8 cellular contexts compared by ENCODE assay signal in genomic region chr4:42396361-42397255, GRCh38. TPM values are rescaled to one million over a fixed set of nuclear protein-coding genes. Genes with fewer than 3 reads are reported as not detected.
A peak's percentile ranks its signal among the peaks of the same experiment; 100 is the strongest.
DNase-seq lines count a peak whose midpoint lies in the region; ATAC-seq and TF ChIP-seq lines count a peak whose summit lies in the region.

No MANE protein-coding gene starts in this region.

- no peak for ATAC-seq in activated CD8-positive, alpha-beta memory T cell treated with anti-CD3 and anti-CD28 coated beads, Interleukin-2, amount 10 ng/mL, durations not matched to agents 7 days and 5 days
- no peak for ATAC-seq in activated CD8-positive, alpha-beta T cell treated with anti-CD3 and anti-CD28 coated beads for 36 hours

- H3K9me3 Mint-ChIP-seq in activated CD8-positive, alpha-beta memory T cell treated with anti-CD3 and anti-CD28 coated beads, Interleukin-2, amount 10 ng/mL, durations not matched to agents 7 days and 5 days (ENCODE audit: low read depth), result no peaks in the 10 kb centered on the region
- H3K9me3 Mint-ChIP-seq in activated CD8-positive, alpha-beta T cell treated with anti-CD3 and anti-CD28 coated beads for 36 hours, result no peaks in the 10 kb centered on the region

- TF ChIP-seq CTCF in activated CD8-positive, alpha-beta T cell treated with anti-CD3 and anti-CD28 coated beads for 36 hours (IDR thresholded peaks at IDR 0.05), result no peak
- no peak for TF ChIP-seq CTCF in thyroid gland (IDR thresholded peaks at IDR 0.05)

- H3K4me1 ChIP-seq in thyroid gland, result peaks cover 8 to 19% of the 10 kb centered on the region in 2 donors

- WGBS in thyroid gland, 2 donors, result 33% methylated on average over 32 to 37 of the region's 47 CpGs

- no peaks in the 10 kb centered on the region for H3K9me3 ChIP-seq in thyroid gland

- peaks cover 72% of the 10 kb centered on the region for H3K27me3 Mint-ChIP-seq in activated CD8-positive, alpha-beta memory T cell treated with anti-CD3 and anti-CD28 coated beads, Interleukin-2, amount 10 ng/mL, durations not matched to agents 7 days and 5 days
- peaks cover 57% of the 10 kb centered on the region for H3K27me3 Mint-ChIP-seq in activated CD8-positive, alpha-beta T cell treated with anti-CD3 and anti-CD28 coated beads for 36 hours

- peaks cover 25% of the 10 kb centered on the region for H3K4me1 Mint-ChIP-seq in activated CD8-positive, alpha-beta memory T cell treated with anti-CD3 and anti-CD28 coated beads, Interleukin-2, amount 10 ng/mL, durations not matched to agents 7 days and 5 days
- H3K4me1 Mint-ChIP-seq in activated CD8-positive, alpha-beta T cell treated with anti-CD3 and anti-CD28 coated beads for 36 hours (ENCODE audit: low read depth), result peaks cover 21% of the 10 kb centered on the region

- peak overlapping the region; percentile 22 for H3K27ac Mint-ChIP-seq in activated CD8-positive, alpha-beta memory T cell treated with anti-CD3 and anti-CD28 coated beads, Interleukin-2, amount 10 ng/mL, durations not matched to agents 7 days and 5 days
- H3K27ac Mint-ChIP-seq in activated CD8-positive, alpha-beta T cell treated with anti-CD3 and anti-CD28 coated beads for 36 hours, result no peak overlapping the region

- no peak for DNase-seq in activated CD8-positive, alpha-beta memory T cell treated with anti-CD3 and anti-CD28 coated beads, Interleukin-2, amount 10 ng/mL, durations not matched to agents 7 days and 5 days
- no peak for DNase-seq in activated CD8-positive, alpha-beta memory T cell treated with anti-CD3 and anti-CD28 coated beads, Interleukin-2, amount 50 U/mL, for 4 hours
- DNase-seq in activated CD8-positive, alpha-beta T cell treated with anti-CD3 and anti-CD28 coated beads for 36 hours, result peak; percentile 7
- DNase-seq in left kidney (ENCODE audit: low read depth, low spot score) (peak; percentile 76), thyroid gland (no peak), cerebellar nuclear complex (lab: John Stamatoyannopoulos, UW) (no peak), GM03348 (ENCODE audit: low spot score) (no peak)
- DNase-seq in stimulated activated CD4-positive, alpha-beta T cell treated with anti-CD3 and anti-CD28 coated beads, Interleukin-12 subunit alpha, Interleukin-12 subunit beta, amount 100 ng/mL, for 4 hours, result no peak

- H3K4me3 ChIP-seq in thyroid gland (replicated peaks in 1 of 3), result peak overlapping the region in 2 of 3 donors; percentile 42 to 48

- peak overlapping the region; percentile 68 for H3K4me3 Mint-ChIP-seq in activated CD8-positive, alpha-beta memory T cell treated with anti-CD3 and anti-CD28 coated beads, Interleukin-2, amount 10 ng/mL, durations not matched to agents 7 days and 5 days
- peak overlapping the region; percentile 67 for H3K4me3 Mint-ChIP-seq in activated CD8-positive, alpha-beta T cell treated with anti-CD3 and anti-CD28 coated beads for 36 hours

- H3K27me3 ChIP-seq in thyroid gland, result no peaks in the 10 kb centered on the region

- CTCF ChIA-PET in activated CD8-positive, alpha-beta memory T cell treated with anti-CD3 and anti-CD28 coated beads, Interleukin-2, amount 10 ng/mL, durations not matched to agents 7 days and 5 days (lab: Charles Lee), result interaction anchor here (0.9 kb wide), 1 partner anchor 25 kb away, joined by 3 read pairs; no protein-coding TSS in a partner anchor
- CTCF ChIA-PET in activated CD8-positive, alpha-beta T cell treated with anti-CD3 and anti-CD28 coated beads for 36 hours (lab: Charles Lee), result interaction anchor here (1.0 to 1.5 kb wide), 3 partner anchors 114 to 123 kb away, joined by 3 to 4 read pairs (median 3); no protein-coding TSS in a partner anchor

- intact Hi-C loops in activated CD8-positive, alpha-beta T cell treated with anti-CD3 and anti-CD28 coated beads for 36 hours (cut with micrococcal nuclease), result no loop called here
- intact Hi-C loops in thyroid gland (cut with DNase I), result no loop called here

- POLR2A ChIA-PET in activated CD8-positive, alpha-beta T cell treated with anti-CD3 and anti-CD28 coated beads for 36 hours (lab: Charles Lee), result no interaction called here

- TF ChIP-seq POLR2A in thyroid gland (IDR thresholded peaks at IDR 0.05), result no peak

- H3K27ac ChIP-seq in thyroid gland, result no peak overlapping the region

- H3K36me3 ChIP-seq in thyroid gland, result no peaks in the 10 kb centered on the region

- no peaks in the 10 kb centered on the region for H3K36me3 Mint-ChIP-seq in activated CD8-positive, alpha-beta memory T cell treated with anti-CD3 and anti-CD28 coated beads, Interleukin-2, amount 10 ng/mL, durations not matched to agents 7 days and 5 days
- no peaks in the 10 kb centered on the region for H3K36me3 Mint-ChIP-seq in activated CD8-positive, alpha-beta T cell treated with anti-CD3 and anti-CD28 coated beads for 36 hours (ENCODE audit: low read depth)

RNA-seq across cellular contexts. Expression of gene SHISA3, which starts 0.7 kb away (rescaled TPM):
- under 1 TPM; 0.35 to 0.61 TPM for total RNA-seq in activated CD8-positive, alpha-beta memory T cell treated with anti-CD3 and anti-CD28 coated beads, Interleukin-2, amount 10 ng/mL, durations not matched to agents 7 days and 5 days
- under 1 TPM in 1 of 2 experiments, not detected in 1; 0.23 TPM for total RNA-seq in activated CD8-positive, alpha-beta T cell treated with anti-CD3 and anti-CD28 coated beads for 36 hours
- 1 to 10 TPM; 3.1 to 5.7 (median 4.0) TPM for total RNA-seq in thyroid gland

Comparison
In these comparisons a context has a peak if more than half of its experiments do, and no peak if none do; other contexts are left out.
1. DNase-seq: peak in activated CD8-positive, alpha-beta T cell treated with anti-CD3 and anti-CD28 coated beads for 36 hours (single experiment) and left kidney (single experiment); none in activated CD8-positive, alpha-beta memory T cell treated with anti-CD3 and anti-CD28 coated beads, Interleukin-2, amount 10 ng/mL, durations not matched to agents 7 days and 5 days (single experiment), activated CD8-positive, alpha-beta memory T cell treated with anti-CD3 and anti-CD28 coated beads, Interleukin-2, amount 50 U/mL, for 4 hours (single experiment), thyroid gland (0 of 2), cerebellar nuclear complex (0 of 2), stimulated activated CD4-positive, alpha-beta T cell treated with anti-CD3 and anti-CD28 coated beads, Interleukin-12 subunit alpha, Interleukin-12 subunit beta, amount 100 ng/mL, for 4 hours (single experiment) and GM03348 (single experiment).